Comparison of ENCODE assay signal across 10 cellular contexts in the genomic region with DNA sequence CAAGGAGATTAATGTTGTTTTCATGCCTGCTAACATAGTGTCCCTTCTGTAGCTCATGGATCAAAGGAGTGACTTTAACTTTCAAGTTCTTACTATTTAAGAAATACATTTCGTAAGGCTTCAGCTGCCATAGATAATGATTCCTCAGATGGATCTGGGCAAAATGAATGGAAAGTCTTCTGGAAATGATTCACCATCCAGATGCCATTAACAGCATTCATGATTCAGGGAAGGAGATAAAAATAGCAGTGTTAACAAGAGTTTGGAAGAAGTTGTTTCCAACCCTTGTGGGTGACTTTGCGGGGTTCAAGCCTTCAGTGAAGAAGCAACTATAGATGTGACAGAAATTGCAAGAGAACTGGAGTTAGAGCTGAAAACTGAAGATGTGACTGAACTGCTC. TPM values are rescaled to one million over a fixed set of nuclear protein-coding genes. Genes with fewer than 3 reads are reported as not detected.
A peak's percentile ranks its signal among the peaks of the same experiment; 100 is the strongest.
DNase-seq lines count a peak whose midpoint lies in the region; ATAC-seq, FAIRE-seq and TF ChIP-seq lines count a peak whose summit lies in the region.
"Had no signal": no experiment of that assay in that cellular context is flagged by ENCODE, and none has a peak within 500 bp of the region (broad histone marks: within the 10 kb centered on the region; RNA-seq: fewer than 3 reads in every experiment).

No MANE protein-coding gene starts in this region.

- no peak for ATAC-seq in activated CD8-positive, alpha-beta T cell treated with anti-CD3 and anti-CD28 coated beads, Interleukin-2, amount 10 ng/mL, durations not matched to agents 7 days and 5 days
- ATAC-seq in GM18517 (IDR thresholded peaks at IDR 0.05; ENCODE audit: unreplicated experiment): no peak
- ATAC-seq: mucosa of descending colon had no signal

- CTCF ChIA-PET in activated CD8-positive, alpha-beta T cell treated with anti-CD3 and anti-CD28 coated beads, Interleukin-2, amount 10 ng/mL, durations not matched to agents 7 days and 5 days (lab: Charles Lee): interaction anchor here (1.7 kb wide), 1 partner anchor 12 kb away, joined by 4 read pairs; no protein-coding TSS in a partner anchor

- H3K36me3 ChIP-seq in keratinocyte (ENCODE audit: control insufficient read depth in 2 of 2, extremely low read depth in 1 of 2, insufficient read depth in 2 of 2, low read length in 2 of 2) (no peaks in the 10 kb centered on the region), SJCRH30 (no peaks in the 10 kb centered on the region)

- no peaks in the 10 kb centered on the region for H3K27me3 Mint-ChIP-seq in activated CD8-positive, alpha-beta T cell treated with anti-CD3 and anti-CD28 coated beads, Interleukin-2, amount 10 ng/mL, durations not matched to agents 7 days and 5 days (ENCODE audit: low read depth)

- H3K36me3 Mint-ChIP-seq in activated CD8-positive, alpha-beta T cell treated with anti-CD3 and anti-CD28 coated beads, Interleukin-2, amount 10 ng/mL, durations not matched to agents 7 days and 5 days (ENCODE audit: low read depth): peaks cover 50% of the 10 kb centered on the region

- H3K27me3 ChIP-seq in keratinocyte (ENCODE audit: control insufficient read depth, extremely low read depth, insufficient read depth, low read length) (no peaks in the 10 kb centered on the region), SJCRH30 (no peaks in the 10 kb centered on the region)

- peaks cover 38% of the 10 kb centered on the region for H3K4me1 Mint-ChIP-seq in activated CD8-positive, alpha-beta T cell treated with anti-CD3 and anti-CD28 coated beads, Interleukin-2, amount 10 ng/mL, durations not matched to agents 7 days and 5 days (ENCODE audit: low read depth)

- no peak overlapping the region for H2AFZ ChIP-seq in keratinocyte (ENCODE audit: control insufficient read depth, low read length)

- no peaks in the 10 kb centered on the region for H3K4me1 ChIP-seq in keratinocyte (ENCODE audit: control insufficient read depth, extremely low read depth, insufficient read depth, low read length)
- H3K4me1 ChIP-seq in SJCRH30: no peaks in the 10 kb centered on the region

- peak overlapping the region; percentile 74 for H3K27ac Mint-ChIP-seq in activated CD8-positive, alpha-beta T cell treated with anti-CD3 and anti-CD28 coated beads, Interleukin-2, amount 10 ng/mL, durations not matched to agents 7 days and 5 days

- POLR2A ChIA-PET in activated CD8-positive, alpha-beta T cell treated with anti-CD3 and anti-CD28 coated beads, Interleukin-2, amount 10 ng/mL, durations not matched to agents 7 days and 5 days (lab: Charles Lee): interaction anchor here (0.7 to 2.1 kb wide), 2 partner anchors 17 to 178 kb away, joined by 4 to 11 read pairs; a partner anchor contains a TSS

- no peak overlapping the region for H3K4me3 ChIP-seq in AG09309 (ENCODE audit: control insufficient read depth, low read depth, low read length)
- no peak overlapping the region for H3K4me3 ChIP-seq in keratinocyte (ENCODE audit: control insufficient read depth in 2 of 3, extremely low read depth in 1 of 3, insufficient read depth in 2 of 3, low read depth in 1 of 3, low read length in 3 of 3)
- H3K4me3 ChIP-seq in coronary artery: no peak overlapping the region
- H3K4me3 ChIP-seq in SJCRH30: no peak overlapping the region
- H3K4me3 ChIP-seq: mucosa of descending colon had no signal

- no peak overlapping the region for H3K4me2 ChIP-seq in keratinocyte (ENCODE audit: control insufficient read depth, extremely low read depth, insufficient read depth, low read depth, low read length)

- peaks cover 7% of the 10 kb centered on the region for H3K79me2 ChIP-seq in keratinocyte (ENCODE audit: control insufficient read depth, insufficient read depth, low read length)

- H3K9me3 ChIP-seq in keratinocyte (ENCODE audit: control insufficient read depth, low read depth, low read length): no peaks in the 10 kb centered on the region
- H3K9me3 ChIP-seq in SJCRH30 (replicated peaks): no peaks in the 10 kb centered on the region
- H3K9me3 ChIP-seq: mucosa of descending colon had no signal

- H3K27ac ChIP-seq in keratinocyte (ENCODE audit: control insufficient read depth, insufficient read depth, low read length) (no peak overlapping the region), coronary artery (peak overlapping the region in 1 of 2 donors; percentile 31), SJCRH30 (no peak overlapping the region)

- H3K9ac ChIP-seq in keratinocyte (ENCODE audit: control insufficient read depth, extremely low read depth, insufficient read depth, low read length): no peak overlapping the region

- no peaks in the 10 kb centered on the region for H3K9me1 ChIP-seq in keratinocyte (ENCODE audit: control insufficient read depth, extremely low read depth, insufficient read depth, low read length)

- peak; percentile 64 for DNase-seq in AG09309 (ENCODE audit: low read depth)
- DNase-seq in GM04503 (ENCODE audit: low read depth): peak; percentile 81
- no peak for DNase-seq in activated CD8-positive, alpha-beta T cell treated with anti-CD3 and anti-CD28 coated beads, Interleukin-2, amount 10 ng/mL, durations not matched to agents 7 days and 5 days
- no peak for DNase-seq in keratinocyte (ENCODE audit: low read depth, low spot score)
- no peak for DNase-seq in COR-L47 (lab: John Stamatoyannopoulos, UW)
- no peak for DNase-seq in coronary artery (ENCODE audit: low spot score)
- DNase-seq in SJCRH30: no peak
- DNase-seq: mucosa of descending colon, MV-4-11 had no signal

- TF ChIP-seq CTCF in AG09309 (IDR thresholded peaks at IDR 0.05; ENCODE audit: control insufficient read depth, insufficient read depth, low read depth, low read length, missing control alignments): no peak
- TF ChIP-seq CTCF in keratinocyte (optimal IDR thresholded peaks at IDR 0.05 in 1 of 3, IDR thresholded peaks at IDR 0.05 in 1 of 3, conservative IDR thresholded peaks at IDR 0.05 in 1 of 3; ENCODE audit: extremely low read depth in 1 of 3, insufficient read depth in 2 of 3, low read length in 3 of 3): no peak
- TF ChIP-seq CTCF in coronary artery (IDR thresholded peaks at IDR 0.05): no peak

- H3K4me3 Mint-ChIP-seq in activated CD8-positive, alpha-beta T cell treated with anti-CD3 and anti-CD28 coated beads, Interleukin-2, amount 10 ng/mL, durations not matched to agents 7 days and 5 days: peak overlapping the region; percentile 50

- FAIRE-seq in keratinocyte (lab: Jason Lieb, UNC): peak; percentile 34

- H3K9me3 Mint-ChIP-seq in activated CD8-positive, alpha-beta T cell treated with anti-CD3 and anti-CD28 coated beads, Interleukin-2, amount 10 ng/mL, durations not matched to agents 7 days and 5 days (ENCODE audit: insufficient read depth): no peaks in the 10 kb centered on the region

- dilution Hi-C loops in keratinocyte (cut with MboI; ENCODE audit: extremely low pct_ligation_motif_present, low sequenced_read_pairs): no loop called here

- H4K20me1 ChIP-seq in keratinocyte (ENCODE audit: control insufficient read depth, extremely low read depth, insufficient read depth, low read length): no peaks in the 10 kb centered on the region

RNA-seq across cellular contexts. Expression of a gene that starts 17.0 kb away (rescaled TPM):
- total RNA-seq in activated CD8-positive, alpha-beta T cell treated with anti-CD3 and anti-CD28 coated beads, Interleukin-2, amount 10 ng/mL, durations not matched to agents 7 days and 5 days: 10 to 100 TPM; 24.1 to 26.0 TPM
- polyA plus RNA-seq in keratinocyte: 16.8 to 27.6 TPM (median 24.3 TPM) in 3 replicates
- 25.9 TPM for polyA plus RNA-seq in keratinocyte (2011; ENCODE audit: low read depth)
- 18.0 and 28.3 TPM in 2 replicates for polyA plus RNA-seq in keratinocyte (2011; cell fraction: cytosol; rRNA removed)
- 14.1 and 18.8 TPM in 2 replicates for polyA plus RNA-seq in keratinocyte (2011; cell fraction: nucleus; rRNA removed)
- polyA plus RNA-seq in keratinocyte (2012; ENCODE audit: low replicate concordance): 17.0 and 23.2 TPM in 2 replicates
- polyA minus RNA-seq in keratinocyte: 5.1 to 16.2 TPM (median 9.6 TPM) in 3 replicates
- polyA minus RNA-seq in keratinocyte (2011; cell fraction: cytosol; rRNA and poly(A)+ RNA removed): 15.0 TPM
- 9.5 and 13.2 TPM in 2 replicates for polyA minus RNA-seq in keratinocyte (2011; cell fraction: nucleus; rRNA and poly(A)+ RNA removed)
- 5.8 and 6.8 TPM in 2 replicates for total RNA-seq in SJCRH30 (2014; rRNA removed; shearing (Covaris generic))

Comparison
In these comparisons a context has a peak if more than half of its experiments do, and no peak if none do; other contexts are left out.
1. DNase-seq: peak in AG09309 (single experiment) and GM04503 (single experiment); none in activated CD8-positive, alpha-beta T cell treated with anti-CD3 and anti-CD28 coated beads, Interleukin-2, amount 10 ng/mL, durations not matched to agents 7 days and 5 days (single experiment), keratinocyte (single experiment), COR-L47 (single experiment), coronary artery (single experiment) and SJCRH30 (0 of 2).